24 cellular contexts compared by ENCODE assay signal in genomic region chr2:112658301-112658700, GRCh38. TPM values are rescaled to one million over a fixed set of nuclear protein-coding genes. Genes with fewer than 3 reads are reported as not detected.
A peak's percentile ranks its signal among the peaks of the same experiment; 100 is the strongest.
DNase-seq lines count a peak whose midpoint lies in the region; ATAC-seq and TF ChIP-seq lines count a peak whose summit lies in the region.
"Had no signal": no experiment of that assay in that cellular context is flagged by ENCODE, and none has a peak within 500 bp of the region (broad histone marks: within the 10 kb centered on the region; RNA-seq: fewer than 3 reads in every experiment).

No MANE protein-coding gene starts in this region.

- H3K4me1 Mint-ChIP-seq in CD8-positive, alpha-beta T cell (ENCODE audit: low read depth), result peaks cover 58% of the 10 kb centered on the region
- H3K4me1 Mint-ChIP-seq in HFFc6 (ENCODE audit: low read depth), result peaks cover 85% of the 10 kb centered on the region
- peaks cover 47% of the 10 kb centered on the region for H3K4me1 Mint-ChIP-seq in activated naive CD8-positive, alpha-beta T cell (ENCODE audit: low read depth)
- H3K4me1 Mint-ChIP-seq in activated CD8-positive, alpha-beta memory T cell treated with anti-CD3 and anti-CD28 coated beads, Interleukin-2, amount 10 ng/mL, durations not matched to agents 7 days and 5 days, result peaks cover 56% of the 10 kb centered on the region
- H3K4me1 Mint-ChIP-seq: B cell, WTC11 had no signal

- H3K9me3 ChIP-seq in CD8-positive, alpha-beta T cell (ENCODE audit: low read length), result no peaks in the 10 kb centered on the region
- no peaks in the 10 kb centered on the region for H3K9me3 ChIP-seq in mesenchymal stem cell (ENCODE audit: control insufficient read depth, low read length)
- H3K9me3 ChIP-seq: colonic mucosa, tibial artery had no signal

- no peak for DNase-seq in CD8-positive, alpha-beta T cell
- no peak for DNase-seq in HFFc6
- no peak for DNase-seq in mesenchymal stem cell
- no peak for DNase-seq in stimulated activated CD4-positive, alpha-beta T cell treated with anti-CD3 and anti-CD28 coated beads, Interleukin-4, amount 100 ng/mL, for 1 hour
- no peak for DNase-seq in activated CD8-positive, alpha-beta memory T cell treated with anti-CD3 and anti-CD28 coated beads, Interleukin-2, amount 10 ng/mL, durations not matched to agents 7 days and 5 days
- DNase-seq: colonic mucosa; foreskin melanocyte; GDM1; hippocampal formation; islet precursor cell; Kasumi-1; NCI-H1092 treated with DMSO at 0.1 percent for 48 hours; NCI-H2081; NCI-H510A; Right ventricle myocardium superior; stimulated activated naive CD4-positive, alpha-beta T cell; tibial artery had no signal

- no peak overlapping the region for H3K4me2 ChIP-seq in mesenchymal stem cell (ENCODE audit: low read length, poor library complexity, severe bottlenecking)

- H3K4me1 ChIP-seq in CD8-positive, alpha-beta T cell (ENCODE audit: insufficient read depth, low read length), result peaks cover 14% of the 10 kb centered on the region
- H3K4me1 ChIP-seq in mesenchymal stem cell (ENCODE audit: control insufficient read depth, insufficient read depth, low read depth, low read length), result peaks cover 7% of the 10 kb centered on the region
- H3K4me1 ChIP-seq: colonic mucosa, parathyroid adenoma had no signal

- H2BK120ac ChIP-seq in mesenchymal stem cell (ENCODE audit: low read depth, low read length), result no peak overlapping the region

- H4K91ac ChIP-seq in mesenchymal stem cell (ENCODE audit: low read length), result no peak overlapping the region

- peaks cover 85% of the 10 kb centered on the region for H3K36me3 Mint-ChIP-seq in CD8-positive, alpha-beta T cell
- H3K36me3 Mint-ChIP-seq in HFFc6 (ENCODE audit: low read depth), result peaks cover 68% of the 10 kb centered on the region
- H3K36me3 Mint-ChIP-seq in activated naive CD8-positive, alpha-beta T cell, result peaks cover 15% of the 10 kb centered on the region
- H3K36me3 Mint-ChIP-seq in activated CD8-positive, alpha-beta memory T cell treated with anti-CD3 and anti-CD28 coated beads, Interleukin-2, amount 10 ng/mL, durations not matched to agents 7 days and 5 days, result peaks cover 69% of the 10 kb centered on the region

- H3K27me3 Mint-ChIP-seq in CD8-positive, alpha-beta T cell (ENCODE audit: low read depth), result no peaks in the 10 kb centered on the region
- H3K27me3 Mint-ChIP-seq in HFFc6 (ENCODE audit: insufficient read depth), result peaks cover 2% of the 10 kb centered on the region
- no peaks in the 10 kb centered on the region for H3K27me3 Mint-ChIP-seq in activated naive CD8-positive, alpha-beta T cell
- H3K27me3 Mint-ChIP-seq in activated CD8-positive, alpha-beta memory T cell treated with anti-CD3 and anti-CD28 coated beads, Interleukin-2, amount 10 ng/mL, durations not matched to agents 7 days and 5 days, result no peaks in the 10 kb centered on the region
- H3K27me3 Mint-ChIP-seq: B cell had no signal

- H2AFZ ChIP-seq in mesenchymal stem cell (ENCODE audit: low read depth, low read length), result no peak overlapping the region
- H2AFZ ChIP-seq: parathyroid adenoma had no signal

- no peaks in the 10 kb centered on the region for H3K27me3 ChIP-seq in CD8-positive, alpha-beta T cell (ENCODE audit: insufficient read depth, low read length)
- no peaks in the 10 kb centered on the region for H3K27me3 ChIP-seq in mesenchymal stem cell (ENCODE audit: control insufficient read depth in 1 of 2, insufficient read depth in 1 of 2, low read length in 2 of 2)
- H3K27me3 ChIP-seq: colonic mucosa, tibial artery had no signal

- H2BK5ac ChIP-seq in mesenchymal stem cell (ENCODE audit: low read depth, low read length, poor library complexity, severe bottlenecking), result no peak overlapping the region

- peaks cover 49% of the 10 kb centered on the region for H3K36me3 ChIP-seq in CD8-positive, alpha-beta T cell (ENCODE audit: insufficient read depth, low read length)
- peaks cover 37 to 94% of the 10 kb centered on the region in 2 experiments for H3K36me3 ChIP-seq in mesenchymal stem cell (ENCODE audit: control insufficient read depth in 1 of 2, insufficient read depth in 2 of 2, low read depth in 1 of 2, low read length in 2 of 2)

- H3K4ac ChIP-seq in mesenchymal stem cell (ENCODE audit: low read depth in 1 of 2, low read length in 2 of 2), result no peak overlapping the region

- no peak overlapping the region for H3K18ac ChIP-seq in mesenchymal stem cell (ENCODE audit: low read depth in 1 of 2, low read length in 2 of 2)

- no peak overlapping the region for H2BK15ac ChIP-seq in mesenchymal stem cell (ENCODE audit: low read depth, poor library complexity, severe bottlenecking)

- H3K27ac ChIP-seq in CD8-positive, alpha-beta T cell (ENCODE audit: low read depth, low read length), result no peak overlapping the region
- no peak overlapping the region for H3K27ac ChIP-seq in mesenchymal stem cell (ENCODE audit: low read length, poor library complexity, severe bottlenecking)
- H3K27ac ChIP-seq: colonic mucosa, parathyroid adenoma, tibial artery had no signal

- H2BK12ac ChIP-seq in mesenchymal stem cell (ENCODE audit: low read length in 2 of 2), result no peak overlapping the region

- no peak overlapping the region for H3K14ac ChIP-seq in mesenchymal stem cell (ENCODE audit: low read length in 2 of 2)

- ATAC-seq in CD8-positive, alpha-beta T cell, result no peak
- no peak for ATAC-seq in HG02798 (IDR thresholded peaks at IDR 0.05; ENCODE audit: poor library complexity, unreplicated experiment)
- no peak for ATAC-seq in activated CD8-positive, alpha-beta memory T cell treated with anti-CD3 and anti-CD28 coated beads, Interleukin-2, amount 10 ng/mL, durations not matched to agents 7 days and 5 days
- ATAC-seq: sciatic nerve, WTC11 had no signal

- no peak overlapping the region for H4K8ac ChIP-seq in mesenchymal stem cell (ENCODE audit: low read length)

- TF ChIP-seq CTCF in CD8-positive, alpha-beta T cell (IDR thresholded peaks at IDR 0.05), result no peak
- TF ChIP-seq CTCF in HFFc6 (IDR thresholded peaks at IDR 0.05), result no peak

- peak overlapping the region; percentile 43 for H3K27ac Mint-ChIP-seq in CD8-positive, alpha-beta T cell
- peak overlapping the region; percentile 69 for H3K27ac Mint-ChIP-seq in HFFc6
- H3K27ac Mint-ChIP-seq in activated naive CD8-positive, alpha-beta T cell, result peak overlapping the region; percentile 46
- H3K27ac Mint-ChIP-seq in activated CD8-positive, alpha-beta memory T cell treated with anti-CD3 and anti-CD28 coated beads, Interleukin-2, amount 10 ng/mL, durations not matched to agents 7 days and 5 days, result no peak overlapping the region
- H3K27ac Mint-ChIP-seq: WTC11 had no signal

- CTCF ChIA-PET in CD8-positive, alpha-beta T cell (lab: Charles Lee), result interaction anchor here (1.2 to 1.8 kb wide), 3 partner anchors 31 to 69 kb away, joined by 4 to 6 read pairs (median 5); no protein-coding TSS in a partner anchor
- CTCF ChIA-PET in activated CD8-positive, alpha-beta memory T cell treated with anti-CD3 and anti-CD28 coated beads, Interleukin-2, amount 10 ng/mL, durations not matched to agents 7 days and 5 days (lab: Charles Lee), result interaction anchor here (0.9 to 1.9 kb wide), 7 partner anchors 13 to 71 kb away, joined by 3 to 8 read pairs (median 3); partner anchors contain the start of gene SLC20A1

- intact Hi-C loops in CD8-positive, alpha-beta T cell (cut with DNase I, micrococcal nuclease), result no loop called here

- H3K4me3 Mint-ChIP-seq in CD8-positive, alpha-beta T cell, result no peak overlapping the region
- H3K4me3 Mint-ChIP-seq in HFFc6, result no peak overlapping the region
- no peak overlapping the region for H3K4me3 Mint-ChIP-seq in activated naive CD8-positive, alpha-beta T cell
- H3K4me3 Mint-ChIP-seq in activated CD8-positive, alpha-beta memory T cell treated with anti-CD3 and anti-CD28 coated beads, Interleukin-2, amount 10 ng/mL, durations not matched to agents 7 days and 5 days, result no peak overlapping the region
- H3K4me3 Mint-ChIP-seq: B cell, WTC11 had no signal

- H3K4me3 ChIP-seq in CD8-positive, alpha-beta T cell (ENCODE audit: low read depth, low read length), result no peak overlapping the region
- H3K4me3 ChIP-seq in mesenchymal stem cell (ENCODE audit: insufficient read depth in 1 of 2, low read depth in 1 of 2, low read length in 2 of 2), result no peak overlapping the region
- H3K4me3 ChIP-seq: colonic mucosa, lung, tibial artery had no signal

- H3K9me3 Mint-ChIP-seq in CD8-positive, alpha-beta T cell, result no peaks in the 10 kb centered on the region
- no peaks in the 10 kb centered on the region for H3K9me3 Mint-ChIP-seq in HFFc6
- H3K9me3 Mint-ChIP-seq in activated naive CD8-positive, alpha-beta T cell (ENCODE audit: low read depth), result no peaks in the 10 kb centered on the region
- H3K9me3 Mint-ChIP-seq in activated CD8-positive, alpha-beta memory T cell treated with anti-CD3 and anti-CD28 coated beads, Interleukin-2, amount 10 ng/mL, durations not matched to agents 7 days and 5 days (ENCODE audit: low read depth), result no peaks in the 10 kb centered on the region
- H3K9me3 Mint-ChIP-seq: WTC11 had no signal

- peak overlapping the region; percentile 46 for H3K9ac ChIP-seq in mesenchymal stem cell (ENCODE audit: low read length)
- H3K9ac ChIP-seq: parathyroid adenoma had no signal

- H2AK5ac ChIP-seq in mesenchymal stem cell (ENCODE audit: low read length, severe bottlenecking), result no peak overlapping the region

- POLR2A ChIA-PET in CD8-positive, alpha-beta T cell (lab: Charles Lee), result interaction anchor here (0.6 to 1.2 kb wide), 3 partner anchors 27 to 84 kb away, joined by 3 read pairs; no protein-coding TSS in a partner anchor

- peak overlapping the region in 1 of 2 experiments; percentile 79 for H3K23ac ChIP-seq in mesenchymal stem cell (ENCODE audit: low read length in 2 of 2)

- 93% methylated on average over 2 of the region's 2 CpGs for WGBS in mesenchymal stem cell

- H3K79me1 ChIP-seq in mesenchymal stem cell (replicated peaks; ENCODE audit: low read length, poor library complexity, severe bottlenecking), result peaks cover 12% of the 10 kb centered on the region

RNA-seq across cellular contexts. Expression of gene SLC20A1, which starts 12.6 kb away (rescaled TPM):
- total RNA-seq in CD8-positive, alpha-beta T cell, result 100 to 1,000 TPM; 144 to 145 TPM
- total RNA-seq in HFFc6 (2021; fragmentation: NEBNext Ultra II Directional; extraction: Animal tissue kit (Norgen Biotek cat#: 25700)), result 100 to 1,000 TPM; 147 to 225 (median 195) TPM
- polyA plus RNA-seq in mesenchymal stem cell (2013, experiment 1 of 2), result 115 TPM
- 115 TPM for polyA plus RNA-seq in mesenchymal stem cell (2013, experiment 2 of 2)
- total RNA-seq in activated CD8-positive, alpha-beta memory T cell treated with anti-CD3 and anti-CD28 coated beads, Interleukin-2, amount 10 ng/mL, durations not matched to agents 7 days and 5 days, result 100 to 1,000 TPM; 134 to 146 TPM
